In genomic region chr17:54666559-54666958, GRCh38 we compare ENCODE assay signal across 19 cellular contexts.
"Had no signal": no experiment of that assay in that cellular context is flagged by ENCODE, and none has a peak within 500 bp of the region (broad histone marks: within the 10 kb centered on the region; RNA-seq: fewer than 3 reads in every experiment).

No MANE protein-coding gene starts in this region.

- H3K36me3 ChIP-seq: colonic mucosa, sigmoid colon, thoracic aorta had no signal

- H3K9me3 ChIP-seq: colonic mucosa, psoas muscle, thoracic aorta had no signal

- H3K27ac ChIP-seq: colonic mucosa, hepatocyte, parathyroid adenoma, psoas muscle, sigmoid colon, skin epidermis, thoracic aorta had no signal

- H3K4me1 ChIP-seq: colonic mucosa, parathyroid adenoma, psoas muscle, sigmoid colon had no signal

- H3K27me3 ChIP-seq: colonic mucosa, hepatocyte, sigmoid colon had no signal

- H3K9ac ChIP-seq: parathyroid adenoma had no signal

- DNase-seq: colonic mucosa; dermis blood vessel endothelial cell; foreskin melanocyte; head of caudate nucleus; kidney glomerular epithelial cell; naive thymus-derived CD4-positive, alpha-beta T cell; nephron progenitor cell; psoas muscle; sigmoid colon; stimulated activated CD4-positive, alpha-beta T cell treated with anti-CD3 and anti-CD28 coated beads, Interleukin-2, amount 100 ng/mL, for 24 hours; stimulated activated CD4-positive, alpha-beta T cell treated with anti-CD3 and anti-CD28 coated beads, Interleukin-4, amount 100 ng/mL, for 4 hours; stimulated activated naive B cell treated with anti-CD40 and anti-IgM and Interleukin-4, amounts not matched to agents 10 μg/mL and 1 μg/mL and 100 μg/mL, for 72 hours; stimulated activated naive CD8-positive, alpha-beta T cell treated with anti-CD3 and anti-CD28 coated beads, Interleukin-15, amount 100 ng/mL, for 72 hours; substantia nigra; trophoblast cell had no signal

- H3K4me3 ChIP-seq: colonic mucosa, hepatocyte, psoas muscle, sigmoid colon, skin epidermis, thoracic aorta had no signal
